ENCODE assay signal across 18 cellular contexts in the genomic region with DNA sequence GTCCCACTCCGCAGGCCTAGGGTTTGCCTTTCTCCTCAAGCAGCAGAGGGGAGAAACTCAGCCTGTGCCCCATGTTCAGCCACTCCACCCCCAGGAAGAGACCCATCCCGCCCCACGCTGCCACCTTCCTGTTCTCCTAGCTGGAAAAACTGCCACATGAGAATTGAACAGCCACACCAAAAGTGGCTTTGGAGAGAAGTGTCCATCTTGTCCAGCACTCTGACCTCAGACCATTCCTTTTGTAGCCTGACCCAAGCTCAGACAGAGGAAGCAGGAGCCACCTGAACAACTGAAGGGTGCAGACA. TPM values are rescaled to one million over a fixed set of nuclear protein-coding genes. Genes with fewer than 3 reads are reported as not detected.
DNase-seq lines count a peak whose midpoint lies in the region; ATAC-seq and TF ChIP-seq lines count a peak whose summit lies in the region.
"Had no signal": no experiment of that assay in that cellular context is flagged by ENCODE, and none has a peak within 500 bp of the region (broad histone marks: within the 10 kb centered on the region; RNA-seq: fewer than 3 reads in every experiment).

No MANE protein-coding gene starts in this region.

- peaks cover 15% of the 10 kb centered on the region for H3K4me1 ChIP-seq in endodermal cell (ENCODE audit: control insufficient read depth, insufficient read depth, low read length)
- no peaks in the 10 kb centered on the region for H3K4me1 ChIP-seq in neural progenitor cell
- peaks cover 8% of the 10 kb centered on the region for H3K4me1 ChIP-seq in suprapubic skin

- intact Hi-C loops in CD4-positive, alpha-beta T cell (cut with DNase I, micrococcal nuclease): no loop called here

- no peak overlapping the region for H3K27ac Mint-ChIP-seq in endodermal cell
- no peak overlapping the region for H3K27ac Mint-ChIP-seq in osteocyte (ENCODE audit: unreplicated experiment)
- no peak overlapping the region for H3K27ac Mint-ChIP-seq in neural progenitor cell
- H3K27ac Mint-ChIP-seq in CD4-positive, alpha-beta T cell: no peak overlapping the region
- H3K27ac Mint-ChIP-seq in progenitor cell of endocrine pancreas: no peak overlapping the region
- H3K27ac Mint-ChIP-seq: CD4-positive, CD25-positive, alpha-beta regulatory T cell had no signal

- CTCF ChIA-PET in CD4-positive, alpha-beta T cell (lab: Charles Lee): no interaction called here

- H3K9ac ChIP-seq in endodermal cell (ENCODE audit: extremely low read depth, low read length, poor library complexity, severe bottlenecking): no peak overlapping the region
- H3K9ac ChIP-seq in neural progenitor cell: no peak overlapping the region
- H3K9ac ChIP-seq: BLaER1 treated with 17β-estradiol and CSF1 and Interleukin-3, amounts not matched to agents 10 nM and 100 nM had no signal

- TF ChIP-seq CTCF in endodermal cell (conservative IDR thresholded peaks at IDR 0.05) (no peak), osteocyte (IDR thresholded peaks at IDR 0.05) (no peak), neural progenitor cell (IDR thresholded peaks at IDR 0.05) (no peak), suprapubic skin (IDR thresholded peaks at IDR 0.05) (no peak), progenitor cell of endocrine pancreas (IDR thresholded peaks at IDR 0.05; ENCODE audit: unreplicated experiment) (no peak)
- no peak for TF ChIP-seq CTCF in CD4-positive, alpha-beta T cell (IDR thresholded peaks at IDR 0.05)

- H3K9me3 ChIP-seq in endodermal cell (ENCODE audit: control insufficient read depth, low read length): no peaks in the 10 kb centered on the region
- H3K9me3 ChIP-seq in neural progenitor cell (ENCODE audit: low read depth): no peaks in the 10 kb centered on the region
- no peaks in the 10 kb centered on the region for H3K9me3 ChIP-seq in suprapubic skin
- no peaks in the 10 kb centered on the region for H3K9me3 ChIP-seq in CD4-positive, alpha-beta T cell (ENCODE audit: control insufficient read depth, low read length)
- H3K9me3 ChIP-seq: BLaER1 treated with 17β-estradiol and CSF1 and Interleukin-3, amounts not matched to agents 10 nM and 100 nM had no signal

- H3K9me3 Mint-ChIP-seq in endodermal cell: no peaks in the 10 kb centered on the region
- no peaks in the 10 kb centered on the region for H3K9me3 Mint-ChIP-seq in osteocyte (ENCODE audit: unreplicated experiment)
- no peaks in the 10 kb centered on the region for H3K9me3 Mint-ChIP-seq in neural progenitor cell
- H3K9me3 Mint-ChIP-seq in CD4-positive, alpha-beta T cell: no peaks in the 10 kb centered on the region
- H3K9me3 Mint-ChIP-seq in progenitor cell of endocrine pancreas (ENCODE audit: low read depth): no peaks in the 10 kb centered on the region
- H3K9me3 Mint-ChIP-seq: CD4-positive, CD25-positive, alpha-beta regulatory T cell had no signal

- H3F3A ChIP-seq in neural progenitor cell (ENCODE audit: low read depth): no peaks in the 10 kb centered on the region

- H4K20me1 ChIP-seq in neural progenitor cell (ENCODE audit: low read depth): no peaks in the 10 kb centered on the region

- no peak for TF ChIP-seq EP300 in suprapubic skin (IDR thresholded peaks at IDR 0.05)

- no peak for ATAC-seq in CD4-positive, alpha-beta T cell (ENCODE audit: poor library complexity)

- H3K27me3 Mint-ChIP-seq in endodermal cell (ENCODE audit: insufficient read depth) (peaks cover 25% of the 10 kb centered on the region), osteocyte (ENCODE audit: unreplicated experiment) (peaks cover 24% of the 10 kb centered on the region), neural progenitor cell (ENCODE audit: insufficient read depth, low read depth) (peaks cover 20% of the 10 kb centered on the region), progenitor cell of endocrine pancreas (peaks cover 54% of the 10 kb centered on the region)
- peaks cover 14% of the 10 kb centered on the region for H3K27me3 Mint-ChIP-seq in CD4-positive, alpha-beta T cell

- no peaks in the 10 kb centered on the region for H3K36me3 ChIP-seq in endodermal cell (ENCODE audit: control insufficient read depth, insufficient read depth, low read length)
- H3K36me3 ChIP-seq in neural progenitor cell: no peaks in the 10 kb centered on the region
- no peaks in the 10 kb centered on the region for H3K36me3 ChIP-seq in suprapubic skin
- H3K36me3 ChIP-seq: BLaER1 treated with 17β-estradiol and CSF1 and Interleukin-3, amounts not matched to agents 10 nM and 100 nM had no signal

- H3K4me2 ChIP-seq in neural progenitor cell: no peak overlapping the region
- H3K4me2 ChIP-seq: BLaER1 treated with 17β-estradiol and CSF1 and Interleukin-3, amounts not matched to agents 10 nM and 100 nM had no signal

- no peaks in the 10 kb centered on the region for H3K36me3 Mint-ChIP-seq in endodermal cell (ENCODE audit: low read depth)
- no peaks in the 10 kb centered on the region for H3K36me3 Mint-ChIP-seq in osteocyte (ENCODE audit: unreplicated experiment)
- no peaks in the 10 kb centered on the region for H3K36me3 Mint-ChIP-seq in neural progenitor cell
- no peaks in the 10 kb centered on the region for H3K36me3 Mint-ChIP-seq in CD4-positive, alpha-beta T cell (ENCODE audit: low read depth)
- no peaks in the 10 kb centered on the region for H3K36me3 Mint-ChIP-seq in progenitor cell of endocrine pancreas (ENCODE audit: insufficient read depth)
- H3K36me3 Mint-ChIP-seq: CD4-positive, CD25-positive, alpha-beta regulatory T cell had no signal

- H3K4me3 Mint-ChIP-seq in endodermal cell: no peak overlapping the region
- H3K4me3 Mint-ChIP-seq in osteocyte (ENCODE audit: unreplicated experiment): no peak overlapping the region
- H3K4me3 Mint-ChIP-seq in neural progenitor cell: no peak overlapping the region
- no peak overlapping the region for H3K4me3 Mint-ChIP-seq in CD4-positive, alpha-beta T cell
- H3K4me3 Mint-ChIP-seq in progenitor cell of endocrine pancreas (ENCODE audit: low read depth): no peak overlapping the region
- H3K4me3 Mint-ChIP-seq: CD4-positive, CD25-positive, alpha-beta regulatory T cell; H9 had no signal

- TF ChIP-seq POLR2A in suprapubic skin (IDR thresholded peaks at IDR 0.05): no peak

- POLR2A ChIA-PET in CD4-positive, alpha-beta T cell (lab: Charles Lee): no interaction called here

- no peaks in the 10 kb centered on the region for H3K79me2 ChIP-seq in neural progenitor cell (ENCODE audit: low read depth)

- H3K4me3 ChIP-seq in endodermal cell (ENCODE audit: low read length) (no peak overlapping the region), neural progenitor cell (no peak overlapping the region), suprapubic skin (no peak overlapping the region)
- H3K4me3 ChIP-seq: BLaER1 treated with 17β-estradiol and CSF1 and Interleukin-3, amounts not matched to agents 10 nM and 100 nM had no signal

- H3K27me3 ChIP-seq in endodermal cell (ENCODE audit: control insufficient read depth, insufficient read depth, low read length, poor library complexity, severe bottlenecking) (peaks cover 10% of the 10 kb centered on the region), neural progenitor cell (peaks cover 13% of the 10 kb centered on the region), suprapubic skin (peaks cover 6% of the 10 kb centered on the region)
- peaks cover 4% of the 10 kb centered on the region for H3K27me3 ChIP-seq in CD4-positive, alpha-beta T cell (ENCODE audit: control insufficient read depth, insufficient read depth, low read length)

- H3K27ac ChIP-seq in endodermal cell (ENCODE audit: low read depth, low read length) (no peak overlapping the region), neural progenitor cell (no peak overlapping the region), suprapubic skin (no peak overlapping the region)
- no peak overlapping the region for H3K27ac ChIP-seq in CD4-positive, alpha-beta T cell (ENCODE audit: low read depth, low read length)
- H3K27ac ChIP-seq: BLaER1 treated with 17β-estradiol and CSF1 and Interleukin-3, amounts not matched to agents 10 nM and 100 nM had no signal

- DNase-seq in activated effector memory CD4-positive, alpha-beta T cell treated with anti-CD3 and anti-CD28 coated beads, Interleukin-2, amount 50 U/mL, for 16 hours: peak; percentile 51
- no peak for DNase-seq in activated effector memory CD4-positive, alpha-beta T cell treated with Interleukin-2 at 50 U/mL for 16 hours
- DNase-seq in endodermal cell: peak; percentile 41
- peak; percentile 80 for DNase-seq in osteocyte (ENCODE audit: extremely low spot score, unreplicated experiment)
- DNase-seq in neural progenitor cell (ENCODE audit: low spot score): no peak
- DNase-seq in suprapubic skin (ENCODE audit: low spot score in 2 of 2): no peak
- DNase-seq in CD4-positive, alpha-beta T cell: no peak
- no peak for DNase-seq in progenitor cell of endocrine pancreas (ENCODE audit: low spot score, unreplicated experiment)
- DNase-seq: ACHN; Calu3; CD4-positive, CD25-positive, alpha-beta regulatory T cell; DMS 273 treated with DMSO at 0.1 percent for 48 hours; GOT3; H9 had no signal

- H2AFZ ChIP-seq in neural progenitor cell (replicated peaks): no peak overlapping the region

- H3K4me1 Mint-ChIP-seq in endodermal cell (peaks cover 37% of the 10 kb centered on the region), osteocyte (ENCODE audit: unreplicated experiment) (no peaks in the 10 kb centered on the region), neural progenitor cell (peaks cover 9% of the 10 kb centered on the region), progenitor cell of endocrine pancreas (ENCODE audit: low read depth) (no peaks in the 10 kb centered on the region)
- H3K4me1 Mint-ChIP-seq in CD4-positive, alpha-beta T cell (ENCODE audit: low read depth): no peaks in the 10 kb centered on the region
- H3K4me1 Mint-ChIP-seq: CD4-positive, CD25-positive, alpha-beta regulatory T cell had no signal

- WGBS in endodermal cell (ENCODE audit: insufficient coverage in 1 of 2, insufficient read length in 1 of 2), 2 experiments: 90 to 93% methylated on average over 2 to 3 of the region's 3 CpGs
- WGBS in suprapubic skin: 87% methylated on average over 3 of the region's 3 CpGs

RNA-seq across cellular contexts. Expression of gene SLC25A48, which starts 8.3 kb away (rescaled TPM):
- total RNA-seq in endodermal cell: 1 to 10 TPM; 2.5 to 5.9 TPM
- 1.6 TPM for polyA plus RNA-seq in endodermal cell (2013, experiment 1 of 2)
- polyA plus RNA-seq in endodermal cell (2013, experiment 2 of 2): 0.79 TPM
- not detected in 2 replicates for total RNA-seq in osteocyte
- total RNA-seq in neural progenitor cell (ENCODE audit: low replicate concordance): not detected in 2 replicates
- 1 to 10 TPM; 1.7 to 5.7 (median 3.1) TPM for total RNA-seq in suprapubic skin
- total RNA-seq in CD4-positive, alpha-beta T cell: not detected
- total RNA-seq in progenitor cell of endocrine pancreas: 0.34 and 0.69 TPM in 2 replicates
- total RNA-seq: A172; Calu3; CD4-positive, CD25-positive, alpha-beta regulatory T cell; G401; HT-29 had no signal
- polyA plus RNA-seq: CD4-positive, CD25-positive, alpha-beta regulatory T cell had no signal

Comparison
In these comparisons a context has a peak if more than half of its experiments do, and no peak if none do; other contexts are left out.
1. DNase-seq: peak in activated effector memory CD4-positive, alpha-beta T cell treated with anti-CD3 and anti-CD28 coated beads, Interleukin-2, amount 50 U/mL, for 16 hours (single experiment), endodermal cell (single experiment) and osteocyte (single experiment); none in activated effector memory CD4-positive, alpha-beta T cell treated with Interleukin-2 at 50 U/mL for 16 hours (single experiment), neural progenitor cell (single experiment), suprapubic skin (0 of 2), CD4-positive, alpha-beta T cell (0 of 10) and progenitor cell of endocrine pancreas (single experiment).